In the genomic region with DNA sequence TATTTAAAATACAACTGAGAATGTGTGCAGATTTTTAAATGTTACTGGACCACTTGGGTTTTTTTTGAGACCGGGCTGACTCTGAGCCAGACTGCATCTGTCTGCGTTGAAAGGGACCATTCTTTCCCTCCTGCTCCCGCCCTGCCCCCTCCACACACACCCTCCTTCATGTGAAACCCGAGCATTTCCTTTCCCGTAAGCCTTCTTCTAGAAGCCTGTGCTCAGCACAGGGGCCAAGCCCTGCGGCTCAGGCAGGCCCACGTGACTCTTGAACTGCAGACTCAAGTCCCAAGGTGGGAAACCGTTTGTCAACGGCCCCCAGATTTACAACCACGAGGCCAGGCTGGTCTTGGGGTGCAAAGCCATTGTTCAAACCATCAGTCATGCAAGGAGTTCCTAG, we compare ENCODE assay signal across 9 cellular contexts.
A peak's percentile ranks its signal among the peaks of the same experiment; 100 is the strongest.
DNase-seq lines count a peak whose midpoint lies in the region; TF ChIP-seq lines count a peak whose summit lies in the region.
"Had no signal": no experiment of that assay in that cellular context is flagged by ENCODE, and none has a peak within 500 bp of the region (broad histone marks: within the 10 kb centered on the region; RNA-seq: fewer than 3 reads in every experiment).

No MANE protein-coding gene starts in this region.

- peak; percentile 30 for DNase-seq in NCI-H2171 treated with DMSO at 0.1 percent for 48 hours (lab: John Stamatoyannopoulos, UW)
- no peak for DNase-seq in NCI-H2171 (lab: John Stamatoyannopoulos, UW)
- peak; percentile 8 for DNase-seq in T-helper 9 cell
- peak; percentile 42 for DNase-seq in fibroblast of gingiva (ENCODE audit: low read depth)
- peak; percentile 85 for DNase-seq in osteoblast (ENCODE audit: insufficient read length, low spot score, missing footprints)
- no peak for DNase-seq in MG63
- DNase-seq in NAMALWA (ENCODE audit: low spot score) = no peak
- no peak for DNase-seq in AML-193 (lab: John Stamatoyannopoulos, UW)

- H4K20me1 ChIP-seq in osteoblast (ENCODE audit: insufficient read depth, low read length) = no peaks in the 10 kb centered on the region

- H3K36me3 ChIP-seq in osteoblast (ENCODE audit: insufficient read depth, low read length) (no peaks in the 10 kb centered on the region), MG63 (no peaks in the 10 kb centered on the region)

- H3K9me3 ChIP-seq in osteoblast (ENCODE audit: low read depth, low read length) (no peaks in the 10 kb centered on the region), MG63 (no peaks in the 10 kb centered on the region)

- H3K27me3 ChIP-seq in osteoblast (ENCODE audit: insufficient read depth, low read length) = peaks cover 4% of the 10 kb centered on the region
- no peaks in the 10 kb centered on the region for H3K27me3 ChIP-seq in MG63

- TF ChIP-seq CTCF in osteoblast (IDR thresholded peaks at IDR 0.05; ENCODE audit: extremely low read depth, low read depth, low read length) = no peak

- peaks cover 6% of the 10 kb centered on the region for H3K4me1 ChIP-seq in osteoblast (ENCODE audit: insufficient read depth, low read length)

- H3K4me3 ChIP-seq in osteoblast (ENCODE audit: insufficient read depth, low read length) = no peak overlapping the region
- H3K4me3 ChIP-seq in MG63 = no peak overlapping the region
- H3K4me3 ChIP-seq: SK-N-MC had no signal

- H3K4me2 ChIP-seq in osteoblast (ENCODE audit: insufficient read depth, low read length) = peak overlapping the region; percentile 21

- no peak overlapping the region for H3K27ac ChIP-seq in osteoblast (ENCODE audit: low read depth, low read length)
- H3K27ac ChIP-seq: SK-N-MC had no signal

- peak overlapping the region; percentile 14 for H2AFZ ChIP-seq in osteoblast (ENCODE audit: low read length)

- H3K79me2 ChIP-seq in osteoblast (ENCODE audit: insufficient read depth, low read length) = no peaks in the 10 kb centered on the region

Comparison
In these comparisons a context has a peak if more than half of its experiments do, and no peak if none do; other contexts are left out.
1. DNase-seq: peak in NCI-H2171 treated with DMSO at 0.1 percent for 48 hours (single experiment), T-helper 9 cell (single experiment), fibroblast of gingiva (single experiment) and osteoblast (single experiment); none in NCI-H2171 (single experiment), MG63 (single experiment), NAMALWA (single experiment) and AML-193 (0 of 2).